8 cellular contexts compared by ENCODE assay signal in genomic region chr16:10964039-10964890, GRCh38. TPM values are rescaled to one million over a fixed set of nuclear protein-coding genes. Genes with fewer than 3 reads are reported as not detected.
DNase-seq lines count a peak whose midpoint lies in the region; ATAC-seq and TF ChIP-seq lines count a peak whose summit lies in the region.

No MANE protein-coding gene starts in this region.

- TF ChIP-seq CTCF in GM06990 (IDR thresholded peaks at IDR 0.05; ENCODE audit: insufficient read depth, low read length, poor library complexity, severe bottlenecking) (peak; percentile 96), breast epithelium (IDR thresholded peaks at IDR 0.05) (peak; percentile 71 to 95 (median 87)), kidney epithelial cell (IDR thresholded peaks at IDR 0.05; ENCODE audit: insufficient read depth, low read length, poor library complexity, severe bottlenecking) (peak; percentile 97)

- H3K27ac ChIP-seq in breast epithelium = peak overlapping the region; percentile 41 to 43

- DNase-seq in GM06990 (ENCODE audit: extremely low read depth, insufficient read length) = peak; percentile 82
- peak; percentile 81 for DNase-seq in NCI-H2196 treated with DMSO at 0.1 percent for 48 hours (lab: John Stamatoyannopoulos, UW; ENCODE audit: unreplicated experiment)
- peak; percentile 65 to 81 (median 74) for DNase-seq in activated CD4-positive, CD25-positive, alpha-beta regulatory T cell (lab: John Stamatoyannopoulos, UW)
- DNase-seq in breast epithelium (ENCODE audit: low spot score in 2 of 2) = peak; percentile 75 to 83
- DNase-seq in kidney epithelial cell (ENCODE audit: low read depth) = no peak
- DNase-seq in stimulated activated CD4-positive, alpha-beta T cell treated with anti-CD3 and anti-CD28 coated beads, Interleukin-1b, Interleukin-23, amount 100 ng/mL, for 4 hours (ENCODE audit: low read depth in 2 of 2) = peak; percentile 79 to 82

- ATAC-seq in HG02970 (IDR thresholded peaks at IDR 0.05; ENCODE audit: low FRiP score, unreplicated experiment) (peak; percentile 45), GM18520 (IDR thresholded peaks at IDR 0.05; ENCODE audit: unreplicated experiment) (no peak)

- intact Hi-C loops in breast epithelium (cut with DNase I; ENCODE audit: low total_unique reads) = no loop called here

- H3K36me3 ChIP-seq in GM06990 (ENCODE audit: control insufficient read depth, insufficient read depth, low read length) (peaks cover 13% of the 10 kb centered on the region), breast epithelium (no peaks in the 10 kb centered on the region), kidney epithelial cell (ENCODE audit: control insufficient read depth, insufficient read depth, low read length) (peaks cover 3% of the 10 kb centered on the region)

- H3K27me3 ChIP-seq in GM06990 (replicated peaks; ENCODE audit: control insufficient read depth, insufficient read depth, low read length) (no peaks in the 10 kb centered on the region), breast epithelium (no peaks in the 10 kb centered on the region), kidney epithelial cell (ENCODE audit: control insufficient read depth, insufficient read depth, low read length) (no peaks in the 10 kb centered on the region)

- H3K4me1 ChIP-seq in breast epithelium = peaks cover 0 to 3% of the 10 kb centered on the region in 2 donors

- TF ChIP-seq POLR2A in breast epithelium (IDR thresholded peaks at IDR 0.05) = no peak

- no peaks in the 10 kb centered on the region for H3K9me3 ChIP-seq in breast epithelium

- H3K4me3 ChIP-seq in GM06990 (replicated peaks; ENCODE audit: low read depth, low read length) = no peak overlapping the region
- H3K4me3 ChIP-seq in breast epithelium = no peak overlapping the region
- no peak overlapping the region for H3K4me3 ChIP-seq in kidney epithelial cell (ENCODE audit: low read depth, low read length)

RNA-seq across cellular contexts. Expression of gene CLEC16A, which starts 19.9 kb away (rescaled TPM):
- total RNA-seq in breast epithelium = 10 to 100 TPM; 20.0 to 35.3 (median 33.1) TPM
- 19.8 and 20.9 TPM in 2 replicates for total RNA-seq in kidney epithelial cell

RNA-seq across cellular contexts. Expression of gene DEXI, which starts 22.0 kb away (rescaled TPM):
- total RNA-seq in breast epithelium = 10 to 100 TPM; 50.3 to 88.5 (median 52.8) TPM
- 60.1 and 62.5 TPM in 2 replicates for total RNA-seq in kidney epithelial cell
